19 cellular contexts compared by ENCODE assay signal in genomic region chr2:67645280-67646255, GRCh38.
"Had no signal": no experiment of that assay in that cellular context is flagged by ENCODE, and none has a peak within 500 bp of the region (broad histone marks: within the 10 kb centered on the region; RNA-seq: fewer than 3 reads in every experiment).

No MANE protein-coding gene starts in this region.

- H3K27me3 Mint-ChIP-seq: activated CD4-positive, alpha-beta T cell treated with anti-CD3 and anti-CD28 coated beads, Interleukin-2, amount 10 ng/mL, durations not matched to agents 7 days and 5 days; activated naive CD4-positive, alpha-beta T cell treated with anti-CD3 and anti-CD28 coated beads, Interleukin-2, amount 10 ng/mL, durations not matched to agents 7 days and 5 days; activated naive CD8-positive, alpha-beta T cell treated with anti-CD3 and anti-CD28 coated beads, Interleukin-2, amount 50 U/mL, for 24 hours; central memory CD8-positive, alpha-beta T cell; stimulated activated memory B cell treated with anti-CD40 and anti-IgM and Interleukin-4, amounts not matched to agents 10 μg/mL and 1 μg/mL and 100 μg/mL, for 72 hours had no signal

- H3K27ac Mint-ChIP-seq: activated CD4-positive, alpha-beta T cell treated with anti-CD3 and anti-CD28 coated beads, Interleukin-2, amount 10 ng/mL, durations not matched to agents 7 days and 5 days; activated naive CD4-positive, alpha-beta T cell treated with anti-CD3 and anti-CD28 coated beads, Interleukin-2, amount 10 ng/mL, durations not matched to agents 7 days and 5 days; activated naive CD8-positive, alpha-beta T cell treated with anti-CD3 and anti-CD28 coated beads, Interleukin-2, amount 50 U/mL, for 24 hours; immature natural killer cell; naive thymus-derived CD4-positive, alpha-beta T cell; stimulated activated memory B cell treated with anti-CD40 and anti-IgM and Interleukin-4, amounts not matched to agents 10 μg/mL and 1 μg/mL and 100 μg/mL, for 72 hours; T-cell had no signal

- H3K27me3 ChIP-seq: brain microvascular endothelial cell, ovary, spleen, thyroid gland had no signal

- H3K4me1 Mint-ChIP-seq: activated CD4-positive, alpha-beta T cell treated with anti-CD3 and anti-CD28 coated beads, Interleukin-2, amount 10 ng/mL, durations not matched to agents 7 days and 5 days; activated naive CD4-positive, alpha-beta T cell treated with anti-CD3 and anti-CD28 coated beads, Interleukin-2, amount 10 ng/mL, durations not matched to agents 7 days and 5 days; activated naive CD8-positive, alpha-beta T cell treated with anti-CD3 and anti-CD28 coated beads, Interleukin-2, amount 50 U/mL, for 24 hours; central memory CD8-positive, alpha-beta T cell; stimulated activated memory B cell treated with anti-CD40 and anti-IgM and Interleukin-4, amounts not matched to agents 10 μg/mL and 1 μg/mL and 100 μg/mL, for 72 hours; T-cell had no signal

- H3K9me3 ChIP-seq: colonic mucosa, thyroid gland had no signal

- H3K36me3 ChIP-seq: brain microvascular endothelial cell, colonic mucosa, ovary, spleen, thyroid gland had no signal

- DNase-seq: activated CD4-positive, alpha-beta T cell treated with anti-CD3 and anti-CD28 coated beads, Interleukin-2, amount 10 ng/mL, durations not matched to agents 7 days and 5 days; activated CD8-positive, alpha-beta memory T cell treated with anti-CD3 and anti-CD28 coated beads, Interleukin-2, amount 50 U/mL, for 4 hours; activated effector memory CD4-positive, alpha-beta T cell treated with Interleukin-2 at 50 U/mL for 16 hours; activated naive CD4-positive, alpha-beta T cell treated with anti-CD3 and anti-CD28 coated beads, Interleukin-2, amount 10 ng/mL, durations not matched to agents 7 days and 5 days; activated naive CD8-positive, alpha-beta T cell treated with anti-CD3 and anti-CD28 coated beads, Interleukin-2, amount 50 U/mL, for 24 hours; activated T-cell treated with anti-CD3 and anti-CD28 coated beads, Interleukin-2, amount 50 U/mL, for 48 hours; brain microvascular endothelial cell; colonic mucosa; head of caudate nucleus; immature natural killer cell; naive thymus-derived CD4-positive, alpha-beta T cell; ovary; spleen; stimulated activated CD4-positive, alpha-beta T cell treated with anti-CD3 and anti-CD28 coated beads, Interleukin-4, amount 100 ng/mL, for 4 hours; T-cell; thyroid gland had no signal

- H3K27ac ChIP-seq: brain microvascular endothelial cell, colonic mucosa, ovary, spleen, thyroid gland had no signal

- H3K9me3 Mint-ChIP-seq: activated naive CD8-positive, alpha-beta T cell treated with anti-CD3 and anti-CD28 coated beads, Interleukin-2, amount 50 U/mL, for 24 hours; central memory CD8-positive, alpha-beta T cell had no signal

- H3K4me3 Mint-ChIP-seq: activated CD4-positive, alpha-beta T cell treated with anti-CD3 and anti-CD28 coated beads, Interleukin-2, amount 10 ng/mL, durations not matched to agents 7 days and 5 days; activated naive CD4-positive, alpha-beta T cell treated with anti-CD3 and anti-CD28 coated beads, Interleukin-2, amount 10 ng/mL, durations not matched to agents 7 days and 5 days; activated naive CD8-positive, alpha-beta T cell treated with anti-CD3 and anti-CD28 coated beads, Interleukin-2, amount 50 U/mL, for 24 hours; central memory CD8-positive, alpha-beta T cell; immature natural killer cell; naive thymus-derived CD4-positive, alpha-beta T cell; stimulated activated memory B cell treated with anti-CD40 and anti-IgM and Interleukin-4, amounts not matched to agents 10 μg/mL and 1 μg/mL and 100 μg/mL, for 72 hours; T-cell had no signal

- H3K36me3 Mint-ChIP-seq: activated naive CD4-positive, alpha-beta T cell treated with anti-CD3 and anti-CD28 coated beads, Interleukin-2, amount 10 ng/mL, durations not matched to agents 7 days and 5 days; immature natural killer cell; stimulated activated memory B cell treated with anti-CD40 and anti-IgM and Interleukin-4, amounts not matched to agents 10 μg/mL and 1 μg/mL and 100 μg/mL, for 72 hours; T-cell had no signal

- ATAC-seq: activated naive CD8-positive, alpha-beta T cell treated with anti-CD3 and anti-CD28 coated beads, Interleukin-2, amount 50 U/mL, for 24 hours; naive thymus-derived CD4-positive, alpha-beta T cell; sciatic nerve; stimulated activated memory B cell treated with anti-CD40 and anti-IgM and Interleukin-4, amounts not matched to agents 10 μg/mL and 1 μg/mL and 100 μg/mL, for 72 hours; T-cell had no signal

- H3K4me3 ChIP-seq: colonic mucosa, ovary, spleen, thyroid gland had no signal

- H3K4me1 ChIP-seq: colonic mucosa had no signal
